Comparison of ENCODE assay signal across 21 cellular contexts in the genomic region with DNA sequence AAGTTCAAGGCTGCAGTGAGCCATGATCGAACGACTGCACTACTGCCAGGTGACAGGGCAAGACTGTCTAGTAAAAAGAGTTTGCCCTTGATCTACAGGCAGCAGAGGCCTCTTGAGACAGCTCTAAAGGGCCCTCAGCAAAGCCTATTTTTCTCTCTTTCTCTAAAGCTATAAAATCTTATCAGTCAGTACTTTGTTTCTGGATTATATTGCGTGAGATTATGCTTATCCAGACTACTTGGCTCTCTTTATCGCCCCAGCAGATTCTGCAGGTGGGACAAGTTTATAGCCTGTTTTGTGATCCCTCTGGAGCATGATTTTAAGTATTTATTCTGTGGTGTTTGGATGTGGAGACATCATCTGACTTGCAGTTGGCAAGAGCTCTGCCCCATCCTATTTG. TPM values are rescaled to one million over a fixed set of nuclear protein-coding genes. Genes with fewer than 3 reads are reported as not detected.
DNase-seq lines count a peak whose midpoint lies in the region; ATAC-seq and TF ChIP-seq lines count a peak whose summit lies in the region.
"Had no signal": no experiment of that assay in that cellular context is flagged by ENCODE, and none has a peak within 500 bp of the region (broad histone marks: within the 10 kb centered on the region; RNA-seq: fewer than 3 reads in every experiment).

No MANE protein-coding gene starts in this region.

- no peak for DNase-seq in activated naive CD4-positive, alpha-beta T cell treated with anti-CD3 and anti-CD28 coated beads, Interleukin-2, amount 10 ng/mL, durations not matched to agents 7 days and 5 days
- DNase-seq in activated naive CD4-positive, alpha-beta T cell treated with anti-CD3 and anti-CD28 coated beads, Interleukin-2, amount 50 U/mL, for 16 hours, result no peak
- no peak for DNase-seq in T-cell
- DNase-seq in type B pancreatic cell (ENCODE audit: extremely low spot score, unreplicated experiment), result no peak
- DNase-seq in GDM1 (lab: John Stamatoyannopoulos, UW), result no peak
- no peak for DNase-seq in AG08395 (ENCODE audit: low spot score)
- DNase-seq: central memory CD4-positive, alpha-beta T cell; hippocampal formation; left cardiac atrium; MG63; NCI-H1694; NCI-H510A; SJCRH30 had no signal

- POLR2A ChIA-PET in T-cell (lab: Charles Lee), result no interaction called here

- H3K4me3 ChIP-seq in iPS-20b (ENCODE audit: low read length), result no peak overlapping the region
- H3K4me3 ChIP-seq: SJCRH30, skin epidermis, vagina had no signal

- H3K27ac Mint-ChIP-seq in activated naive CD4-positive, alpha-beta T cell treated with anti-CD3 and anti-CD28 coated beads, Interleukin-2, amount 10 ng/mL, durations not matched to agents 7 days and 5 days, result peak overlapping the region; percentile 73
- H3K27ac Mint-ChIP-seq in T-cell (peak overlapping the region; percentile 6 to 76), type B pancreatic cell (peak overlapping the region; percentile 82)
- H3K27ac Mint-ChIP-seq: stimulated activated memory B cell treated with anti-CD40 and anti-IgM and Interleukin-4, amounts not matched to agents 10 μg/mL and 1 μg/mL and 100 μg/mL, for 72 hours had no signal

- no peak overlapping the region for H3K27ac ChIP-seq in iPS-20b (ENCODE audit: low read length)
- H3K27ac ChIP-seq: SJCRH30, vagina had no signal

- peaks cover 41% of the 10 kb centered on the region for H3K36me3 Mint-ChIP-seq in activated naive CD4-positive, alpha-beta T cell treated with anti-CD3 and anti-CD28 coated beads, Interleukin-2, amount 10 ng/mL, durations not matched to agents 7 days and 5 days
- peaks cover 20% of the 10 kb centered on the region for H3K36me3 Mint-ChIP-seq in T-cell
- H3K36me3 Mint-ChIP-seq in type B pancreatic cell, result peaks cover 12% of the 10 kb centered on the region

- H3K27me3 Mint-ChIP-seq in activated naive CD4-positive, alpha-beta T cell treated with anti-CD3 and anti-CD28 coated beads, Interleukin-2, amount 10 ng/mL, durations not matched to agents 7 days and 5 days, result peaks cover 18% of the 10 kb centered on the region
- H3K27me3 Mint-ChIP-seq in T-cell, result no peaks in the 10 kb centered on the region
- H3K27me3 Mint-ChIP-seq in type B pancreatic cell, result no peaks in the 10 kb centered on the region
- H3K27me3 Mint-ChIP-seq: stimulated activated memory B cell treated with anti-CD40 and anti-IgM and Interleukin-4, amounts not matched to agents 10 μg/mL and 1 μg/mL and 100 μg/mL, for 72 hours had no signal

- no peaks in the 10 kb centered on the region for H3K9me3 Mint-ChIP-seq in activated naive CD4-positive, alpha-beta T cell treated with anti-CD3 and anti-CD28 coated beads, Interleukin-2, amount 10 ng/mL, durations not matched to agents 7 days and 5 days
- no peaks in the 10 kb centered on the region for H3K9me3 Mint-ChIP-seq in T-cell
- no peaks in the 10 kb centered on the region for H3K9me3 Mint-ChIP-seq in type B pancreatic cell
- H3K9me3 Mint-ChIP-seq: stimulated activated memory B cell treated with anti-CD40 and anti-IgM and Interleukin-4, amounts not matched to agents 10 μg/mL and 1 μg/mL and 100 μg/mL, for 72 hours had no signal

- no peaks in the 10 kb centered on the region for H3K9me3 ChIP-seq in iPS-20b (ENCODE audit: insufficient read depth, low read depth, low read length)
- H3K9me3 ChIP-seq: MG63, SJCRH30, vagina had no signal

- peaks cover 43% of the 10 kb centered on the region for H3K36me3 ChIP-seq in iPS-20b (ENCODE audit: insufficient read depth, low read depth, low read length)

- peaks cover 34% of the 10 kb centered on the region for H3K4me1 Mint-ChIP-seq in activated naive CD4-positive, alpha-beta T cell treated with anti-CD3 and anti-CD28 coated beads, Interleukin-2, amount 10 ng/mL, durations not matched to agents 7 days and 5 days
- H3K4me1 Mint-ChIP-seq in T-cell (peaks cover 37 to 45% (median 43%) of the 10 kb centered on the region in 3 donors), type B pancreatic cell (ENCODE audit: unreplicated experiment) (peaks cover 23% of the 10 kb centered on the region)

- CTCF ChIA-PET in activated naive CD4-positive, alpha-beta T cell treated with anti-CD3 and anti-CD28 coated beads, Interleukin-2, amount 10 ng/mL, durations not matched to agents 7 days and 5 days (lab: Charles Lee), result interaction anchor here (0.6 to 1.1 kb wide), 3 partner anchors 25 to 196 kb away, joined by 3 to 4 read pairs (median 3); no protein-coding TSS in a partner anchor
- CTCF ChIA-PET in T-cell (lab: Charles Lee), result no interaction called here

- H3K4me1 ChIP-seq in iPS-20b (ENCODE audit: insufficient read depth, low read length), result no peaks in the 10 kb centered on the region
- H3K4me1 ChIP-seq: SJCRH30 had no signal

- 0 out of 2 replicates have a peak overlapping the region, but pooled peaks have one; percentile 25 for H3K9ac ChIP-seq in iPS-20b (ENCODE audit: low read depth, low read length)

- H3K27me3 ChIP-seq in iPS-20b (ENCODE audit: insufficient read depth, low read length), result no peaks in the 10 kb centered on the region
- H3K27me3 ChIP-seq: MG63, SJCRH30, vagina had no signal

- ATAC-seq in T-cell (replicated peaks in 1 of 4), result no peak
- no peak for ATAC-seq in HG03457 (IDR thresholded peaks at IDR 0.05; ENCODE audit: unreplicated experiment)
- ATAC-seq: left cardiac atrium; stimulated activated memory B cell treated with anti-CD40 and anti-IgM and Interleukin-4, amounts not matched to agents 10 μg/mL and 1 μg/mL and 100 μg/mL, for 72 hours had no signal

- TF ChIP-seq CTCF in type B pancreatic cell (conservative IDR thresholded peaks at IDR 0.05), result no peak

- no peak overlapping the region for H3K4me3 Mint-ChIP-seq in activated naive CD4-positive, alpha-beta T cell treated with anti-CD3 and anti-CD28 coated beads, Interleukin-2, amount 10 ng/mL, durations not matched to agents 7 days and 5 days
- H3K4me3 Mint-ChIP-seq in T-cell (peak overlapping the region in 1 of 3 donors; percentile 22), type B pancreatic cell (peak overlapping the region; percentile 54)

RNA-seq across cellular contexts. Expression of a gene that starts 2.7 kb away (rescaled TPM):
- 10 to 100 TPM in 4 of 5 donors, 1 to 10 TPM in 1; 8.2 to 21.0 (median 16.6) TPM for total RNA-seq in T-cell
- total RNA-seq in type B pancreatic cell (ENCODE audit: low replicate concordance), result 18.1 and 23.2 TPM in 2 replicates

RNA-seq across cellular contexts. Expression of a gene that starts 11.3 kb away (rescaled TPM):
- under 1 TPM in 3 of 5 donors, not detected in 2; 0.28 to 0.98 (median 0.35) TPM for total RNA-seq in T-cell
- total RNA-seq in type B pancreatic cell (ENCODE audit: low replicate concordance), result 0.76 and 4.3 TPM in 2 replicates
- total RNA-seq: vagina had no signal

RNA-seq across cellular contexts. Expression of a gene that starts 56.1 kb away (rescaled TPM):
- not detected for total RNA-seq in T-cell
- total RNA-seq in type B pancreatic cell (ENCODE audit: low replicate concordance), result not detected in 2 replicates
- total RNA-seq: Daoy, H1, mononuclear cell, SJCRH30 had no signal
